Comparison of ENCODE assay signal across 20 cellular contexts in the genomic region with DNA sequence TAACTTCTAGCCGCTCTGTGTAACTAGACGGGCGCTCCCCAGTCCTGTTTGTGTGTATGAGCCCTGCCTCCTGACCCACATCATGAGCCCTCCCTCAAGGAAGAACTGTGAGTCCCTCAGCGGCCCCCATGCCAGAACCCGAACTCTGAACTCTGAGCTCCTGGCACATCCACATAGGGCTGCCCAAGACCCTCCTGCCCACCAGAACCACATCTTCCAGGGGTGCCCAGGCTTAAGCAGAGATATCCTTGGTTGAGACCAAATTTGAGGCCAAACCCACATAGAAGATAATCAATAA. TPM values are rescaled to one million over a fixed set of nuclear protein-coding genes. Genes with fewer than 3 reads are reported as not detected.
A peak's percentile ranks its signal among the peaks of the same experiment; 100 is the strongest.
DNase-seq lines count a peak whose midpoint lies in the region; ATAC-seq and TF ChIP-seq lines count a peak whose summit lies in the region.
"Had no signal": no experiment of that assay in that cellular context is flagged by ENCODE, and none has a peak within 500 bp of the region (broad histone marks: within the 10 kb centered on the region; RNA-seq: fewer than 3 reads in every experiment).

No MANE protein-coding gene starts in this region.

- peak; percentile 42 for DNase-seq in activated CD8-positive, alpha-beta memory T cell treated with anti-CD3 and anti-CD28 coated beads for 24 hours
- peak; percentile 48 for DNase-seq in chondrocyte (ENCODE audit: low spot score)
- DNase-seq in mesenteric fat pad (ENCODE audit: low spot score), result peak; percentile 75
- DNase-seq in transverse colon, result peak; percentile 0
- no peak for DNase-seq in substantia nigra (lab: John Stamatoyannopoulos, UW)
- DNase-seq in HT-29 (ENCODE audit: low spot score), result no peak
- DNase-seq: activated CD4-positive, alpha-beta T cell treated with anti-CD3 and anti-CD28 coated beads for 36 hours; activated gamma-delta T cell treated with Interleukin-2 at 50 U/mL for 16 hours; anterior cingulate cortex; cerebellar nuclear complex; DMS79 treated with DMSO at 0.1 percent for 48 hours; MV-4-11; NCI-H1930; NCI-H510A; RPMI8226; stimulated activated CD4-positive, alpha-beta T cell treated with anti-CD3 and anti-CD28 coated beads, Interleukin-12 subunit alpha, Interleukin-12 subunit beta, amount 100 ng/mL, for 4 hours had no signal

- H3K4me3 Mint-ChIP-seq in chondrocyte (ENCODE audit: unreplicated experiment), result no peak overlapping the region
- H3K4me3 Mint-ChIP-seq: activated CD4-positive, alpha-beta T cell treated with anti-CD3 and anti-CD28 coated beads for 36 hours had no signal

- no peak for TF ChIP-seq EP300 in transverse colon (IDR thresholded peaks at IDR 0.05; ENCODE audit: low read depth)

- peaks cover 32% of the 10 kb centered on the region for H3K27me3 Mint-ChIP-seq in chondrocyte (ENCODE audit: low read depth)
- H3K27me3 Mint-ChIP-seq: activated CD4-positive, alpha-beta T cell treated with anti-CD3 and anti-CD28 coated beads for 36 hours had no signal

- TF ChIP-seq CTCF in chondrocyte (IDR thresholded peaks at IDR 0.05), result no peak
- no peak for TF ChIP-seq CTCF in transverse colon (IDR thresholded peaks at IDR 0.05)

- H3K27ac ChIP-seq in transverse colon (no peak overlapping the region), substantia nigra (ENCODE audit: low read depth, low read length, poor library complexity, severe bottlenecking) (no peak overlapping the region)
- H3K27ac ChIP-seq: thoracic aorta had no signal

- ATAC-seq in HG03175 (IDR thresholded peaks at IDR 0.05; ENCODE audit: unreplicated experiment), result no peak
- ATAC-seq: activated CD4-positive, alpha-beta T cell treated with anti-CD3 and anti-CD28 coated beads for 36 hours had no signal

- no peak overlapping the region for H3K4me3 ChIP-seq in transverse colon
- H3K4me3 ChIP-seq: K562, thoracic aorta had no signal

- in situ Hi-C loops in transverse colon (cut with MboI; ENCODE audit: low pct_ligation_motif_present in 1 of 4, low pct_unique_long_range_greater_than_20kb in 1 of 4, low sequenced_read_pairs in 3 of 4), result no loop called here

- 85% methylated on average over 5 of the region's 5 CpGs; no CpG with 5 or more reads in 1 of the 2 donors for WGBS in transverse colon (ENCODE audit: low coverage in 1 of 2), 2 donors

- no peaks in the 10 kb centered on the region for H3K9me3 Mint-ChIP-seq in chondrocyte (ENCODE audit: low read depth)

- H3K27ac Mint-ChIP-seq in chondrocyte (ENCODE audit: unreplicated experiment), result no peak overlapping the region
- H3K27ac Mint-ChIP-seq: activated CD4-positive, alpha-beta T cell treated with anti-CD3 and anti-CD28 coated beads for 36 hours; progenitor cell of endocrine pancreas had no signal

- H3K9me3 ChIP-seq in transverse colon, result no peaks in the 10 kb centered on the region
- H3K9me3 ChIP-seq: thoracic aorta had no signal

- TF ChIP-seq POLR2A in transverse colon (IDR thresholded peaks at IDR 0.05), result no peak

- no peaks in the 10 kb centered on the region for H3K27me3 ChIP-seq in transverse colon

- intact Hi-C loops in transverse colon (cut with DNase I; ENCODE audit: low total_unique reads), result no loop called here

- no peaks in the 10 kb centered on the region for H3K4me1 Mint-ChIP-seq in chondrocyte (ENCODE audit: low read depth)
- H3K4me1 Mint-ChIP-seq: activated CD4-positive, alpha-beta T cell treated with anti-CD3 and anti-CD28 coated beads for 36 hours had no signal

- H3K36me3 ChIP-seq in transverse colon, result no peaks in the 10 kb centered on the region
- H3K36me3 ChIP-seq: thoracic aorta had no signal

- no peaks in the 10 kb centered on the region for H3K36me3 Mint-ChIP-seq in chondrocyte (ENCODE audit: low read depth)

- H3K4me1 ChIP-seq in transverse colon, result peaks cover 0 to 3% (median 0%) of the 10 kb centered on the region in 4 donors

RNA-seq across cellular contexts. Expression of gene TRIM29, which starts 3.0 kb away (rescaled TPM):
- total RNA-seq in chondrocyte, result not detected in 3 replicates
- 1.3 TPM for total RNA-seq in mesenteric fat pad
- total RNA-seq in transverse colon, result 1 to 10 TPM in 2 of 4 donors, under 1 TPM in 1, not detected in 1; 0.75 to 7.8 (median 4.4) TPM
- 172 and 226 TPM in 2 replicates for total RNA-seq in HT-29 (2014; rRNA removed; shearing (Covaris generic))
- total RNA-seq: activated CD4-positive, alpha-beta T cell treated with anti-CD3 and anti-CD28 coated beads for 36 hours; progenitor cell of endocrine pancreas had no signal

Comparison
In these comparisons a context has a peak if more than half of its experiments do, and no peak if none do; other contexts are left out.
1. DNase-seq: peak in activated CD8-positive, alpha-beta memory T cell treated with anti-CD3 and anti-CD28 coated beads for 24 hours (single experiment), chondrocyte (single experiment), mesenteric fat pad (single experiment) and transverse colon (single experiment); none in substantia nigra (0 of 49) and HT-29 (single experiment).
2. RNA of gene TRIM29, which starts 3.0 kb away (total RNA-seq): 172 to 226 TPM in HT-29; 0.75 to 7.8 TPM in transverse colon, 1.3 TPM in mesenteric fat pad (single experiment) and not detected in chondrocyte; every median in the first group is over 10 times any median in the second.